ENCODE assay signal across 1 cellular context in the genomic region with DNA sequence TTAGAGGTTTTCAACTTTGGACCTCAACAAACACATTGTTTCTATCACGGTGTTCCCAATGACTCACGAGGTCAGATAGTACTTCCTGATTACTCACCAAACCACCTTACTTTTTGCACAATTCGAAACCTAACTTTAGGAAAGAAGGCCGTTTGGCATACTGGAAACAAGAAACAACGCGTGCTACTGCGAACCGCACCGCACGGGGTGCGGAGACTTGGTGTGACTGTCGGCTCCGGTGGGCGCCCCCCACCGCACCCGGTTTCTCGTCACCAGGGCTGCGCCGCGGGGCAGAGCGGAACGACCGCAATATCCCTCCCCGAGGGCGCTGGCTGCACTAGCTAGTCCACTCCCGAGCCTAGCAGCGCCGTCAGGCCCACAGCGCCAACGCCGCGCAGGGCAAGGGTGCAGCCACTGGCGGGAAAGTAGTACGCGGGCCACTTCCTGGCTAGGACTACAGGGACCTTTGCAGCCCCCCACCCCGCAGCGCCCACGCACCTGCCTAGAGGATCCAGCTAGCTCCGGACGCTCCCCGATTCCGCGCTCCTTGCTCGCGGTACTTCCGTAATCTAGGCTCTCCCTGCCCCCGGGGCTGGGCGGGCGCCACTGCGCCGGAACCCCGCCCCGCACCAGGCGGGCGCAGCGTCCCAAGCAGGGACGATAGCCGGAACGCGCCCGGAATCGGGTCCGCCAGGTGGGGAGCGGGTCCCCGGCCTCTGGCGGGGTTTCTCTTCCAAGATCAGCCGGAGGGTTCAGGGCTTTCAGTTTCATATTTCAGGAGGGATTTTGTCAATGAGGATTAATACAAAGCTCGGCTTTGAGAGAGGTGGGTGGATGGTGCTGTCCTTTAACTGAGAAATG.
TF ChIP-seq lines count a peak whose summit lies in the region.

A gene (minus strand): TSS at position 571 of the 861 bp plus-strand sequence. CDS start 9,002 bp downstream, outside the sequence.

TF ChIP-seq in WTC11, 78 proteins besides CTCF, POLR2A, EP300 and RAD21 (continued from another document):
- TF ChIP-seq, protein P1, sequence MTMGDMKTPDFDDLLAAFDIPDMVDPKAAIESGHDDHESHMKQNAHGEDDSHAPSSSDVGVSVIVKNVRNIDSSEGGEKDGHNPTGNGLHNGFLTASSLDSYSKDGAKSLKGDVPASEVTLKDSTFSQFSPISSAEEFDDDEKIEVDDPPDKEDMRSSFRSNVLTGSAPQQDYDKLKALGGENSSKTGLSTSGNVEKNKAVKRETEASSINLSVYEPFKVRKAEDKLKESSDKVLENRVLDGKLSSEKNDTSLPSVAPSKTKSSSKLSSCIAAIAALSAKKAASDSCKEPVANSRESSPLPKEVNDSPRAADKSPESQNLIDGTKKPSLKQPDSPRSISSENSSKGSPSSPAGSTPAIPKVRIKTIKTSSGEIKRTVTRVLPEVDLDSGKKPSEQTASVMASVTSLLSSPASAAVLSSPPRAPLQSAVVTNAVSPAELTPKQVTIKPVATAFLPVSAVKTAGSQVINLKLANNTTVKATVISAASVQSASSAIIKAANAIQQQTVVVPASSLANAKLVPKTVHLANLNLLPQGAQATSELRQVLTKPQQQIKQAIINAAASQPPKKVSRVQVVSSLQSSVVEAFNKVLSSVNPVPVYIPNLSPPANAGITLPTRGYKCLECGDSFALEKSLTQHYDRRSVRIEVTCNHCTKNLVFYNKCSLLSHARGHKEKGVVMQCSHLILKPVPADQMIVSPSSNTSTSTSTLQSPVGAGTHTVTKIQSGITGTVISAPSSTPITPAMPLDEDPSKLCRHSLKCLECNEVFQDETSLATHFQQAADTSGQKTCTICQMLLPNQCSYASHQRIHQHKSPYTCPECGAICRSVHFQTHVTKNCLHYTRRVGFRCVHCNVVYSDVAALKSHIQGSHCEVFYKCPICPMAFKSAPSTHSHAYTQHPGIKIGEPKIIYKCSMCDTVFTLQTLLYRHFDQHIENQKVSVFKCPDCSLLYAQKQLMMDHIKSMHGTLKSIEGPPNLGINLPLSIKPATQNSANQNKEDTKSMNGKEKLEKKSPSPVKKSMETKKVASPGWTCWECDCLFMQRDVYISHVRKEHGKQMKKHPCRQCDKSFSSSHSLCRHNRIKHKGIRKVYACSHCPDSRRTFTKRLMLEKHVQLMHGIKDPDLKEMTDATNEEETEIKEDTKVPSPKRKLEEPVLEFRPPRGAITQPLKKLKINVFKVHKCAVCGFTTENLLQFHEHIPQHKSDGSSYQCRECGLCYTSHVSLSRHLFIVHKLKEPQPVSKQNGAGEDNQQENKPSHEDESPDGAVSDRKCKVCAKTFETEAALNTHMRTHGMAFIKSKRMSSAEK (CRISPR knock-in tag; IDR thresholded peaks at IDR 0.05; ENCODE audit: borderline replicate concordance) = no peak
- TF ChIP-seq ZNF317 (CRISPR knock-in tag; IDR thresholded peaks at IDR 0.05; ENCODE audit: borderline replicate concordance, low read depth) = peak; percentile 39; the same call in 1 of the 2 replicates
- TF ChIP-seq, protein P2, sequence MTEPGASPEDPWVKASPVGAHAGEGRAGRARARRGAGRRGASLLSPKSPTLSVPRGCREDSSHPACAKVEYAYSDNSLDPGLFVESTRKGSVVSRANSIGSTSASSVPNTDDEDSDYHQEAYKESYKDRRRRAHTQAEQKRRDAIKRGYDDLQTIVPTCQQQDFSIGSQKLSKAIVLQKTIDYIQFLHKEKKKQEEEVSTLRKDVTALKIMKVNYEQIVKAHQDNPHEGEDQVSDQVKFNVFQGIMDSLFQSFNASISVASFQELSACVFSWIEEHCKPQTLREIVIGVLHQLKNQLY (CRISPR knock-in tag; IDR thresholded peaks at IDR 0.05) = no peak
- TF ChIP-seq EMX1 (CRISPR knock-in tag; IDR thresholded peaks at IDR 0.05) = no peak
- no peak for TF ChIP-seq TP53 (CRISPR knock-in tag; IDR thresholded peaks at IDR 0.05)
- TF ChIP-seq, protein P3, sequence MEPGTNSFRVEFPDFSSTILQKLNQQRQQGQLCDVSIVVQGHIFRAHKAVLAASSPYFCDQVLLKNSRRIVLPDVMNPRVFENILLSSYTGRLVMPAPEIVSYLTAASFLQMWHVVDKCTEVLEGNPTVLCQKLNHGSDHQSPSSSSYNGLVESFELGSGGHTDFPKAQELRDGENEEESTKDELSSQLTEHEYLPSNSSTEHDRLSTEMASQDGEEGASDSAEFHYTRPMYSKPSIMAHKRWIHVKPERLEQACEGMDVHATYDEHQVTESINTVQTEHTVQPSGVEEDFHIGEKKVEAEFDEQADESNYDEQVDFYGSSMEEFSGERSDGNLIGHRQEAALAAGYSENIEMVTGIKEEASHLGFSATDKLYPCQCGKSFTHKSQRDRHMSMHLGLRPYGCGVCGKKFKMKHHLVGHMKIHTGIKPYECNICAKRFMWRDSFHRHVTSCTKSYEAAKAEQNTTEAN (CRISPR knock-in tag; IDR thresholded peaks at IDR 0.05) = 0 out of 2 replicates have a peak, but pooled peaks have one; percentile 44
- TF ChIP-seq CREM (CRISPR knock-in tag; IDR thresholded peaks at IDR 0.05) = peak; percentile 74
- peak; percentile 67; the same call in 1 of the 2 replicates for TF ChIP-seq MYBL2 (CRISPR knock-in tag; IDR thresholded peaks at IDR 0.05)
- TF ChIP-seq, protein P4, sequence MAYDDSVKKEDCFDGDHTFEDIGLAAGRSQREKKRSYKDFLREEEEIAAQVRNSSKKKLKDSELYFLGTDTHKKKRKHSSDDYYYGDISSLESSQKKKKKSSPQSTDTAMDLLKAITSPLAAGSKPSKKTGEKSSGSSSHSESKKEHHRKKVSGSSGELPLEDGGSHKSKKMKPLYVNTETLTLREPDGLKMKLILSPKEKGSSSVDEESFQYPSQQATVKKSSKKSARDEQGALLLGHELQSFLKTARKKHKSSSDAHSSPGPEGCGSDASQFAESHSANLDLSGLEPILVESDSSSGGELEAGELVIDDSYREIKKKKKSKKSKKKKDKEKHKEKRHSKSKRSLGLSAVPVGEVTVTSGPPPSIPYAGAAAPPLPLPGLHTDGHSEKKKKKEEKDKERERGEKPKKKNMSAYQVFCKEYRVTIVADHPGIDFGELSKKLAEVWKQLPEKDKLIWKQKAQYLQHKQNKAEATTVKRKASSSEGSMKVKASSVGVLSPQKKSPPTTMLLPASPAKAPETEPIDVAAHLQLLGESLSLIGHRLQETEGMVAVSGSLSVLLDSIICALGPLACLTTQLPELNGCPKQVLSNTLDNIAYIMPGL (CRISPR knock-in tag; IDR thresholded peaks at IDR 0.05) = peak; percentile 83
- 0 out of 2 replicates have a peak, but pooled peaks have one; percentile 57 for TF ChIP-seq ZNF416 (CRISPR knock-in tag; IDR thresholded peaks at IDR 0.05)
- TF ChIP-seq HMGA2 (CRISPR knock-in tag; IDR thresholded peaks at IDR 0.05) = no peak
- no peak for TF ChIP-seq NR2C2 (CRISPR knock-in tag; IDR thresholded peaks at IDR 0.05)
- TF ChIP-seq GTF2I (CRISPR knock-in tag; conservative IDR thresholded peaks at IDR 0.05) = no peak
- TF ChIP-seq KAT7 (CRISPR knock-in tag; IDR thresholded peaks at IDR 0.05; ENCODE audit: borderline replicate concordance) = peak; percentile 84; the same call in 1 of the 2 replicates
- TF ChIP-seq SOX15 (CRISPR knock-in tag; IDR thresholded peaks at IDR 0.05) = no peak
- peak; percentile 59; the same call in 1 of the 2 replicates for TF ChIP-seq SP1 (CRISPR knock-in tag; conservative IDR thresholded peaks at IDR 0.05)
- TF ChIP-seq, protein P5, sequence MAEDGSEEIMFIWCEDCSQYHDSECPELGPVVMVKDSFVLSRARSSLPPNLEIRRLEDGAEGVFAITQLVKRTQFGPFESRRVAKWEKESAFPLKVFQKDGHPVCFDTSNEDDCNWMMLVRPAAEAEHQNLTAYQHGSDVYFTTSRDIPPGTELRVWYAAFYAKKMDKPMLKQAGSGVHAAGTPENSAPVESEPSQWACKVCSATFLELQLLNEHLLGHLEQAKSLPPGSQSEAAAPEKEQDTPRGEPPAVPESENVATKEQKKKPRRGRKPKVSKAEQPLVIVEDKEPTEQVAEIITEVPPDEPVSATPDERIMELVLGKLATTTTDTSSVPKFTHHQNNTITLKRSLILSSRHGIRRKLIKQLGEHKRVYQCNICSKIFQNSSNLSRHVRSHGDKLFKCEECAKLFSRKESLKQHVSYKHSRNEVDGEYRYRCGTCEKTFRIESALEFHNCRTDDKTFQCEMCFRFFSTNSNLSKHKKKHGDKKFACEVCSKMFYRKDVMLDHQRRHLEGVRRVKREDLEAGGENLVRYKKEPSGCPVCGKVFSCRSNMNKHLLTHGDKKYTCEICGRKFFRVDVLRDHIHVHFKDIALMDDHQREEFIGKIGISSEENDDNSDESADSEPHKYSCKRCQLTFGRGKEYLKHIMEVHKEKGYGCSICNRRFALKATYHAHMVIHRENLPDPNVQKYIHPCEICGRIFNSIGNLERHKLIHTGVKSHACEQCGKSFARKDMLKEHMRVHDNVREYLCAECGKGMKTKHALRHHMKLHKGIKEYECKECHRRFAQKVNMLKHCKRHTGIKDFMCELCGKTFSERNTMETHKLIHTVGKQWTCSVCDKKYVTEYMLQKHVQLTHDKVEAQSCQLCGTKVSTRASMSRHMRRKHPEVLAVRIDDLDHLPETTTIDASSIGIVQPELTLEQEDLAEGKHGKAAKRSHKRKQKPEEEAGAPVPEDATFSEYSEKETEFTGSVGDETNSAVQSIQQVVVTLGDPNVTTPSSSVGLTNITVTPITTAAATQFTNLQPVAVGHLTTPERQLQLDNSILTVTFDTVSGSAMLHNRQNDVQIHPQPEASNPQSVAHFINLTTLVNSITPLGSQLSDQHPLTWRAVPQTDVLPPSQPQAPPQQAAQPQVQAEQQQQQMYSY (CRISPR knock-in tag; IDR thresholded peaks at IDR 0.05) = peak; percentile 39; the same call in 1 of the 2 replicates
- no peak for TF ChIP-seq ESRRA (CRISPR knock-in tag; IDR thresholded peaks at IDR 0.05; ENCODE audit: borderline replicate concordance)
- TF ChIP-seq, protein P6, sequence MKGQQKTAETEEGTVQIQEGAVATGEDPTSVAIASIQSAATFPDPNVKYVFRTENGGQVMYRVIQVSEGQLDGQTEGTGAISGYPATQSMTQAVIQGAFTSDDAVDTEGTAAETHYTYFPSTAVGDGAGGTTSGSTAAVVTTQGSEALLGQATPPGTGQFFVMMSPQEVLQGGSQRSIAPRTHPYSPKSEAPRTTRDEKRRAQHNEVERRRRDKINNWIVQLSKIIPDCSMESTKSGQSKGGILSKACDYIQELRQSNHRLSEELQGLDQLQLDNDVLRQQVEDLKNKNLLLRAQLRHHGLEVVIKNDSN (CRISPR knock-in tag; IDR thresholded peaks at IDR 0.05) = no peak
- 0 out of 2 replicates have a peak, but pooled peaks have one; percentile 37 for TF ChIP-seq JUN (CRISPR knock-in tag; IDR thresholded peaks at IDR 0.05)
- TF ChIP-seq, protein P7, sequence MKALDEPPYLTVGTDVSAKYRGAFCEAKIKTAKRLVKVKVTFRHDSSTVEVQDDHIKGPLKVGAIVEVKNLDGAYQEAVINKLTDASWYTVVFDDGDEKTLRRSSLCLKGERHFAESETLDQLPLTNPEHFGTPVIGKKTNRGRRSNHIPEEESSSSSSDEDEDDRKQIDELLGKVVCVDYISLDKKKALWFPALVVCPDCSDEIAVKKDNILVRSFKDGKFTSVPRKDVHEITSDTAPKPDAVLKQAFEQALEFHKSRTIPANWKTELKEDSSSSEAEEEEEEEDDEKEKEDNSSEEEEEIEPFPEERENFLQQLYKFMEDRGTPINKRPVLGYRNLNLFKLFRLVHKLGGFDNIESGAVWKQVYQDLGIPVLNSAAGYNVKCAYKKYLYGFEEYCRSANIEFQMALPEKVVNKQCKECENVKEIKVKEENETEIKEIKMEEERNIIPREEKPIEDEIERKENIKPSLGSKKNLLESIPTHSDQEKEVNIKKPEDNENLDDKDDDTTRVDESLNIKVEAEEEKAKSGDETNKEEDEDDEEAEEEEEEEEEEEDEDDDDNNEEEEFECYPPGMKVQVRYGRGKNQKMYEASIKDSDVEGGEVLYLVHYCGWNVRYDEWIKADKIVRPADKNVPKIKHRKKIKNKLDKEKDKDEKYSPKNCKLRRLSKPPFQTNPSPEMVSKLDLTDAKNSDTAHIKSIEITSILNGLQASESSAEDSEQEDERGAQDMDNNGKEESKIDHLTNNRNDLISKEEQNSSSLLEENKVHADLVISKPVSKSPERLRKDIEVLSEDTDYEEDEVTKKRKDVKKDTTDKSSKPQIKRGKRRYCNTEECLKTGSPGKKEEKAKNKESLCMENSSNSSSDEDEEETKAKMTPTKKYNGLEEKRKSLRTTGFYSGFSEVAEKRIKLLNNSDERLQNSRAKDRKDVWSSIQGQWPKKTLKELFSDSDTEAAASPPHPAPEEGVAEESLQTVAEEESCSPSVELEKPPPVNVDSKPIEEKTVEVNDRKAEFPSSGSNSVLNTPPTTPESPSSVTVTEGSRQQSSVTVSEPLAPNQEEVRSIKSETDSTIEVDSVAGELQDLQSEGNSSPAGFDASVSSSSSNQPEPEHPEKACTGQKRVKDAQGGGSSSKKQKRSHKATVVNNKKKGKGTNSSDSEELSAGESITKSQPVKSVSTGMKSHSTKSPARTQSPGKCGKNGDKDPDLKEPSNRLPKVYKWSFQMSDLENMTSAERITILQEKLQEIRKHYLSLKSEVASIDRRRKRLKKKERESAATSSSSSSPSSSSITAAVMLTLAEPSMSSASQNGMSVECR (CRISPR knock-in tag; IDR thresholded peaks at IDR 0.05; ENCODE audit: borderline replicate concordance) = peak; percentile 68; the same call in 1 of the 2 replicates
- TF ChIP-seq NFYB (CRISPR knock-in tag; conservative IDR thresholded peaks at IDR 0.05; ENCODE audit: low read depth) = 0 out of 2 replicates have a peak, but pooled peaks have one; percentile 19
- TF ChIP-seq GABPB1 (CRISPR knock-in tag; IDR thresholded peaks at IDR 0.05) = peak; percentile 43
- TF ChIP-seq, protein P8, sequence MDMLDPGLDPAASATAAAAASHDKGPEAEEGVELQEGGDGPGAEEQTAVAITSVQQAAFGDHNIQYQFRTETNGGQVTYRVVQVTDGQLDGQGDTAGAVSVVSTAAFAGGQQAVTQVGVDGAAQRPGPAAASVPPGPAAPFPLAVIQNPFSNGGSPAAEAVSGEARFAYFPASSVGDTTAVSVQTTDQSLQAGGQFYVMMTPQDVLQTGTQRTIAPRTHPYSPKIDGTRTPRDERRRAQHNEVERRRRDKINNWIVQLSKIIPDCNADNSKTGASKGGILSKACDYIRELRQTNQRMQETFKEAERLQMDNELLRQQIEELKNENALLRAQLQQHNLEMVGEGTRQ (CRISPR knock-in tag; IDR thresholded peaks at IDR 0.05) = no peak
